1 cellular context compared by ENCODE assay signal in the genomic region with DNA sequence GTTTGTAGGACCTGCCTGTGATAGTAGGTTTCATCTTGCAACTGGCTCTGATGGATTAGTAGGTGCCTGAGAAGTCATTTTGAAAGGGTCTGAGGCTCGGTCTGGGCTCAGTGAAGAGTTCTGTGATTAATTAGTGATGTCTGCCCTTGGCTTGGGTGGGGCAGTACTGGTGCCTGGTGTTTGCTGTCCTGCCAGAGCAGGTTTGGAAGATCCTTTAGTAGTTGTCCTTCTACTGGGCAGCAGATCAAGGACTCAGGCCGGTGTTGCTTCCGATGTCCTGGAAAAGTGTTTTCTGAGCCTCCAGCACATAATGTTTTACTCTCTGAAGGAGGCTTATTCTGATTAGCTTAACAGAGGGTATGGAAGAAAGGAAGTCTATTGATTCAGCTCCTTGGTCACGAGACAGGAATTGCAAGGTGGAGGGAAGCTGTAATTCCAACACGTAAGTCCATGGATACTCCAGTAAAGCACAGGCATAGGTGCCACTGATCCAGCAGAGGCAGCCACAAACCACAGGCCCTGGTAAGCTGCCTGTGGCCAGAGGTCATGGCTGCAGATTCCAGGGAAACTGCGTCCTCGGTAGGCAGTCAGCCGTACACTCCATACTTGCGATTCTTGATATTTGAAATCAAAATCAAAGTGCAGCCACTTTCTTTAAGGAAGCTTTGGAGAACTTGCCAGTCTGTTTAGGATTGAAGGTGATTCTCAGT.
TF ChIP-seq lines count a peak whose summit lies in the region.

No MANE protein-coding gene starts in this region.

TF ChIP-seq in HepG2, 621 proteins besides CTCF, POLR2A, EP300 and RAD21 (continued from another document and continues in another):
- TF ChIP-seq, protein P1, sequence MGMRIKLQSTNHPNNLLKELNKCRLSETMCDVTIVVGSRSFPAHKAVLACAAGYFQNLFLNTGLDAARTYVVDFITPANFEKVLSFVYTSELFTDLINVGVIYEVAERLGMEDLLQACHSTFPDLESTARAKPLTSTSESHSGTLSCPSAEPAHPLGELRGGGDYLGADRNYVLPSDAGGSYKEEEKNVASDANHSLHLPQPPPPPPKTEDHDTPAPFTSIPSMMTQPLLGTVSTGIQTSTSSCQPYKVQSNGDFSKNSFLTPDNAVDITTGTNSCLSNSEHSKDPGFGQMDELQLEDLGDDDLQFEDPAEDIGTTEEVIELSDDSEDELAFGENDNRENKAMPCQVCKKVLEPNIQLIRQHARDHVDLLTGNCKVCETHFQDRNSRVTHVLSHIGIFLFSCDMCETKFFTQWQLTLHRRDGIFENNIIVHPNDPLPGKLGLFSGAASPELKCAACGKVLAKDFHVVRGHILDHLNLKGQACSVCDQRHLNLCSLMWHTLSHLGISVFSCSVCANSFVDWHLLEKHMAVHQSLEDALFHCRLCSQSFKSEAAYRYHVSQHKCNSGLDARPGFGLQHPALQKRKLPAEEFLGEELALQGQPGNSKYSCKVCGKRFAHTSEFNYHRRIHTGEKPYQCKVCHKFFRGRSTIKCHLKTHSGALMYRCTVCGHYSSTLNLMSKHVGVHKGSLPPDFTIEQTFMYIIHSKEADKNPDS (CRISPR knock-in tag; IDR thresholded peaks at IDR 0.05) = no peak
- no peak for TF ChIP-seq ONECUT2 (CRISPR knock-in tag; IDR thresholded peaks at IDR 0.05)
- TF ChIP-seq PCBP2 (optimal IDR thresholded peaks at IDR 0.05; ENCODE audit: low read depth, low read length, poor library complexity, severe bottlenecking) = no peak
- no peak for TF ChIP-seq CBX2 (IDR thresholded peaks at IDR 0.05; ENCODE audit: low read depth, low read length)
- no peak for TF ChIP-seq CBX2 (CRISPR knock-in tag; IDR thresholded peaks at IDR 0.05; ENCODE audit: low read depth)
- TF ChIP-seq ZNF7 (CRISPR knock-in tag; IDR thresholded peaks at IDR 0.05) = no peak
- TF ChIP-seq HDAC2 (CRISPR knock-in tag; IDR thresholded peaks at IDR 0.05) = 0 out of 2 replicates have a peak, but pooled peaks have one; percentile 41
- TF ChIP-seq CREBL2 (CRISPR knock-in tag; IDR thresholded peaks at IDR 0.05; ENCODE audit: borderline replicate concordance) = no peak
- TF ChIP-seq ZMYM4 (CRISPR knock-in tag; IDR thresholded peaks at IDR 0.05) = no peak; the same call in 1 of the 2 replicates
- TF ChIP-seq ZNF549 (CRISPR knock-in tag; IDR thresholded peaks at IDR 0.05) = no peak
- TF ChIP-seq, protein P2, sequence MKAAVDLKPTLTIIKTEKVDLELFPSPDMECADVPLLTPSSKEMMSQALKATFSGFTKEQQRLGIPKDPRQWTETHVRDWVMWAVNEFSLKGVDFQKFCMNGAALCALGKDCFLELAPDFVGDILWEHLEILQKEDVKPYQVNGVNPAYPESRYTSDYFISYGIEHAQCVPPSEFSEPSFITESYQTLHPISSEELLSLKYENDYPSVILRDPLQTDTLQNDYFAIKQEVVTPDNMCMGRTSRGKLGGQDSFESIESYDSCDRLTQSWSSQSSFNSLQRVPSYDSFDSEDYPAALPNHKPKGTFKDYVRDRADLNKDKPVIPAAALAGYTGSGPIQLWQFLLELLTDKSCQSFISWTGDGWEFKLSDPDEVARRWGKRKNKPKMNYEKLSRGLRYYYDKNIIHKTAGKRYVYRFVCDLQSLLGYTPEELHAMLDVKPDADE (CRISPR knock-in tag; IDR thresholded peaks at IDR 0.05) = 0 out of 2 replicates have a peak, but pooled peaks have one; percentile 76
- no peak for TF ChIP-seq ZNF615 (CRISPR knock-in tag; IDR thresholded peaks at IDR 0.05; ENCODE audit: borderline replicate concordance)
- TF ChIP-seq, protein P3, sequence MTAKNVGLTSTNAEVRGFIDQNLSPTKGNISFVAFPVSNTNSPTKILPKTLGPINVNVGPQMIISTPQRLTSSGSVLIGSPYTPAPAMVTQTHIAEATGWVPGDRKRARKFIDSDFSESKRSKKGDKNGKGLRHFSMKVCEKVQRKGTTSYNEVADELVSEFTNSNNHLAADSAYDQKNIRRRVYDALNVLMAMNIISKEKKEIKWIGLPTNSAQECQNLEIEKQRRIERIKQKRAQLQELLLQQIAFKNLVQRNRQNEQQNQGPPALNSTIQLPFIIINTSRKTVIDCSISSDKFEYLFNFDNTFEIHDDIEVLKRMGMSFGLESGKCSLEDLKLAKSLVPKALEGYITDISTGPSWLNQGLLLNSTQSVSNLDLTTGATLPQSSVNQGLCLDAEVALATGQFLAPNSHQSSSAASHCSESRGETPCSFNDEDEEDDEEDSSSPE (CRISPR knock-in tag; IDR thresholded peaks at IDR 0.05) = 0 out of 2 replicates have a peak, but pooled peaks have one; percentile 5
- 0 out of 2 replicates have a peak, but pooled peaks have one; percentile 7 for TF ChIP-seq ZNF670 (CRISPR knock-in tag; IDR thresholded peaks at IDR 0.05; ENCODE audit: borderline replicate concordance)
- peak; percentile 11; the same call in 1 of the 2 replicates for TF ChIP-seq ETV5 (CRISPR knock-in tag; IDR thresholded peaks at IDR 0.05; ENCODE audit: borderline replicate concordance)
- 0 out of 2 replicates have a peak, but pooled peaks have one; percentile 39 for TF ChIP-seq CSRNP1 (CRISPR knock-in tag; IDR thresholded peaks at IDR 0.05)
- peak; percentile 43 for TF ChIP-seq ZNF687 (CRISPR knock-in tag; IDR thresholded peaks at IDR 0.05)
- no peak for TF ChIP-seq ZNF740 (CRISPR knock-in tag; IDR thresholded peaks at IDR 0.05)
- no peak; the same call in 1 of the 2 replicates for TF ChIP-seq MEIS1 (CRISPR knock-in tag; IDR thresholded peaks at IDR 0.05; ENCODE audit: borderline replicate concordance)
- no peak for TF ChIP-seq HDAC6 (IDR thresholded peaks at IDR 0.05; ENCODE audit: low read depth, low read length)
- no peak for TF ChIP-seq YEATS4 (CRISPR knock-in tag; IDR thresholded peaks at IDR 0.05; ENCODE audit: borderline replicate concordance)
- TF ChIP-seq, protein P4, sequence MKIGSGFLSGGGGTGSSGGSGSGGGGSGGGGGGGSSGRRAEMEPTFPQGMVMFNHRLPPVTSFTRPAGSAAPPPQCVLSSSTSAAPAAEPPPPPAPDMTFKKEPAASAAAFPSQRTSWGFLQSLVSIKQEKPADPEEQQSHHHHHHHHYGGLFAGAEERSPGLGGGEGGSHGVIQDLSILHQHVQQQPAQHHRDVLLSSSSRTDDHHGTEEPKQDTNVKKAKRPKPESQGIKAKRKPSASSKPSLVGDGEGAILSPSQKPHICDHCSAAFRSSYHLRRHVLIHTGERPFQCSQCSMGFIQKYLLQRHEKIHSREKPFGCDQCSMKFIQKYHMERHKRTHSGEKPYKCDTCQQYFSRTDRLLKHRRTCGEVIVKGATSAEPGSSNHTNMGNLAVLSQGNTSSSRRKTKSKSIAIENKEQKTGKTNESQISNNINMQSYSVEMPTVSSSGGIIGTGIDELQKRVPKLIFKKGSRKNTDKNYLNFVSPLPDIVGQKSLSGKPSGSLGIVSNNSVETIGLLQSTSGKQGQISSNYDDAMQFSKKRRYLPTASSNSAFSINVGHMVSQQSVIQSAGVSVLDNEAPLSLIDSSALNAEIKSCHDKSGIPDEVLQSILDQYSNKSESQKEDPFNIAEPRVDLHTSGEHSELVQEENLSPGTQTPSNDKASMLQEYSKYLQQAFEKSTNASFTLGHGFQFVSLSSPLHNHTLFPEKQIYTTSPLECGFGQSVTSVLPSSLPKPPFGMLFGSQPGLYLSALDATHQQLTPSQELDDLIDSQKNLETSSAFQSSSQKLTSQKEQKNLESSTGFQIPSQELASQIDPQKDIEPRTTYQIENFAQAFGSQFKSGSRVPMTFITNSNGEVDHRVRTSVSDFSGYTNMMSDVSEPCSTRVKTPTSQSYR (CRISPR knock-in tag; IDR thresholded peaks at IDR 0.05; ENCODE audit: borderline replicate concordance) = 0 out of 2 replicates have a peak, but pooled peaks have one; percentile 9
- TF ChIP-seq DMAP1 (CRISPR knock-in tag; IDR thresholded peaks at IDR 0.05) = peak; percentile 7; the same call in 1 of the 2 replicates
- peak; percentile 42 for TF ChIP-seq ZFX (CRISPR knock-in tag; IDR thresholded peaks at IDR 0.05; ENCODE audit: low read depth)
- no peak for TF ChIP-seq ZNF883 (CRISPR knock-in tag; IDR thresholded peaks at IDR 0.05; ENCODE audit: not compliant biosample characterization)
- 0 out of 2 replicates have a peak, but pooled peaks have one; percentile 29 for TF ChIP-seq LBX2 (CRISPR knock-in tag; IDR thresholded peaks at IDR 0.05; ENCODE audit: borderline replicate concordance)
- TF ChIP-seq FOXC1 (CRISPR knock-in tag; IDR thresholded peaks at IDR 0.05; ENCODE audit: borderline replicate concordance) = no peak; the same call in 1 of the 2 replicates
- 0 out of 2 replicates have a peak, but pooled peaks have one; percentile 32 for TF ChIP-seq ZNF703 (CRISPR knock-in tag; IDR thresholded peaks at IDR 0.05; ENCODE audit: borderline replicate concordance)
- no peak for TF ChIP-seq NCOR1 (IDR thresholded peaks at IDR 0.05; ENCODE audit: borderline replicate concordance, low read length)
- no peak for TF ChIP-seq MEF2D (CRISPR knock-in tag; IDR thresholded peaks at IDR 0.05)
- no peak for TF ChIP-seq RBAK (CRISPR knock-in tag; IDR thresholded peaks at IDR 0.05)
- no peak for TF ChIP-seq KDM6A (CRISPR knock-in tag; IDR thresholded peaks at IDR 0.05; ENCODE audit: low read depth)
- TF ChIP-seq HMG20A (CRISPR knock-in tag; IDR thresholded peaks at IDR 0.05; ENCODE audit: borderline replicate concordance) = no peak
- no peak for TF ChIP-seq XBP1 (CRISPR knock-in tag; IDR thresholded peaks at IDR 0.05)
- TF ChIP-seq U2AF2 (IDR thresholded peaks at IDR 0.05; ENCODE audit: low read depth, low read length) = 0 out of 2 replicates have a peak, but pooled peaks have one; percentile 42
- peak; percentile 90 for TF ChIP-seq PAF1 (CRISPR knock-in tag; IDR thresholded peaks at IDR 0.05)
- TF ChIP-seq MED8 (CRISPR knock-in tag; IDR thresholded peaks at IDR 0.05; ENCODE audit: insufficient replicate concordance) = no peak
- TF ChIP-seq, protein P5, sequence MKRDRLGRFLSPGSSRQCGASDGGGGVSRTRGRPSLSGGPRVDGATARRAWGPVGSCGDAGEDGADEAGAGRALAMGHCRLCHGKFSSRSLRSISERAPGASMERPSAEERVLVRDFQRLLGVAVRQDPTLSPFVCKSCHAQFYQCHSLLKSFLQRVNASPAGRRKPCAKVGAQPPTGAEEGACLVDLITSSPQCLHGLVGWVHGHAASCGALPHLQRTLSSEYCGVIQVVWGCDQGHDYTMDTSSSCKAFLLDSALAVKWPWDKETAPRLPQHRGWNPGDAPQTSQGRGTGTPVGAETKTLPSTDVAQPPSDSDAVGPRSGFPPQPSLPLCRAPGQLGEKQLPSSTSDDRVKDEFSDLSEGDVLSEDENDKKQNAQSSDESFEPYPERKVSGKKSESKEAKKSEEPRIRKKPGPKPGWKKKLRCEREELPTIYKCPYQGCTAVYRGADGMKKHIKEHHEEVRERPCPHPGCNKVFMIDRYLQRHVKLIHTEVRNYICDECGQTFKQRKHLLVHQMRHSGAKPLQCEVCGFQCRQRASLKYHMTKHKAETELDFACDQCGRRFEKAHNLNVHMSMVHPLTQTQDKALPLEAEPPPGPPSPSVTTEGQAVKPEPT (CRISPR knock-in tag; IDR thresholded peaks at IDR 0.05; ENCODE audit: low read depth) = no peak
